9 cellular contexts compared by ENCODE assay signal in the genomic region with DNA sequence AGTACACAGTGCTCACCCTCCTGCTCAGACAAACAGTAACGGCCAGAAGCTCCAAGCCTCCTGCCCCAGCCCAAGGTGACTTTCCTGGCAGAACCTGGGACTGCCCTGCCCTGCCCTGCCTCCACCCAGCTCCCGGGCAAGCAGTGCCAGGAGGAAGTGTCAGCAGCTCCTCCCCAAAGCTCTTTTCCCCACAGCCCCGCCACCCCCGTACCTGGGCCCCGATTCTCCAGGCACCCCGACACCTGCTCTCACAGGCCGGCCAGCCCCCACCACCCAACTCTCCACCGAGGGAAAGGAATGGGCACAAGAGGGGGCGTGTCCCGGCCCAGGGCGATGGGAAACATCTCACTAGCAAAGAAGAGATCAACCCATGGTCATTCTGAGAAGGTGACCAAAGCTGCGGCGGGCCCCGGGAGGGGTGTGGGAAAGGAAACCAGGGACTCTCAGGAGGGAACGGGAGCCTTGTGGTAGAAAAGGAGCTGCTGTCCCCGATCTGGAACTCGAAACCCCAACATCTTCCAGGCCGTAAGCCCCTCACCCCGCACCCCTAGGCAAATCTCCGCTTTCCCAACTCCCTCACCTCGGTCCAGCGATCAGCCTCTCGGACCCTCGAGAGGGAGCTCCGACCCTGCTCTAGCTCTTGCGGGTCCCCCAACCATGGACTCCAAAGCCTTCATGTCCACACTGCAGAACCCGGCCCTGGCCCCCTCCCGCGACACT. TPM values are rescaled to one million over a fixed set of nuclear protein-coding genes. Genes with fewer than 3 reads are reported as not detected.
A peak's percentile ranks its signal among the peaks of the same experiment; 100 is the strongest.
DNase-seq lines count a peak whose midpoint lies in the region; ATAC-seq and TF ChIP-seq lines count a peak whose summit lies in the region.
"Had no signal": no experiment of that assay in that cellular context is flagged by ENCODE, and none has a peak within 500 bp of the region (broad histone marks: within the 10 kb centered on the region; RNA-seq: fewer than 3 reads in every experiment).

No MANE protein-coding gene starts in this region.

- TF ChIP-seq POLR2A in ovary (IDR thresholded peaks at IDR 0.05): no peak

- H3K9me3 ChIP-seq in Panc1 (ENCODE audit: control insufficient read depth, insufficient read depth, low read depth, low read length): no peaks in the 10 kb centered on the region
- no peaks in the 10 kb centered on the region for H3K9me3 ChIP-seq in ovary

- BruUV-seq in Panc1 (replicated peaks; lab: Mats Ljungman, UMichigan): no TSS peak

- TF ChIP-seq EP300 in ovary (IDR thresholded peaks at IDR 0.05): no peak

- DNase-seq in COLO668 (lab: John Stamatoyannopoulos, UW; ENCODE audit: unreplicated experiment) (peak; percentile 24), Panc1 (ENCODE audit: low read depth, low spot score) (no peak), fibroblast of the aortic adventitia (ENCODE audit: low read depth) (no peak), ovary (peak in 4 of 5 donors; percentile 20 to 52 (median 45)), DMS114 treated with DMSO at 0.1 percent for 48 hours (lab: John Stamatoyannopoulos, UW; ENCODE audit: unreplicated experiment) (no peak), NCI-H345 treated with DMSO at 0.1 percent for 48 hours (lab: John Stamatoyannopoulos, UW; ENCODE audit: unreplicated experiment) (no peak)
- no peak for DNase-seq in NK-92 treated with Interleukin-12 subunit alpha and Interleukin-12 subunit beta, amount 100 ng/mL, for 24 hours (lab: John Stamatoyannopoulos, UW)

- peaks cover 74% of the 10 kb centered on the region for H3K4me1 ChIP-seq in Panc1 (ENCODE audit: control insufficient read depth, insufficient read depth, low read length)
- H3K4me1 ChIP-seq in ovary (ENCODE audit: insufficient read depth): peaks cover 42% of the 10 kb centered on the region

- whole genome bisulfite sequencing in ovary, 3 donors: 7% methylated on average over 29 of the region's 29 CpGs

- CTCF ChIA-PET in Panc1 (lab: Charles Lee): interaction anchor here (0.5 to 0.6 kb wide), 2 partner anchors 117 to 129 kb away, joined by 5 to 6 read pairs; no protein-coding TSS in a partner anchor

- no peaks in the 10 kb centered on the region for H3K27me3 ChIP-seq in Panc1 (ENCODE audit: control insufficient read depth, insufficient read depth, low read length)
- no peaks in the 10 kb centered on the region for H3K27me3 ChIP-seq in ovary

- in situ Hi-C loops in Panc1 (cut with HindIII; ENCODE audit: low pct_unique_long_range_greater_than_20kb, low sequenced_read_pairs): no loop called here

- H3K36me3 ChIP-seq in Panc1 (ENCODE audit: control insufficient read depth, insufficient read depth, low read length) (no peaks in the 10 kb centered on the region), ovary (no peaks in the 10 kb centered on the region)

- intact Hi-C loops in Panc1 (cut with micrococcal nuclease; ENCODE audit: unreplicated experiment) (no loop called here), ovary (cut with DNase I) (no loop called here)

- peak overlapping the region; percentile 70 to 78 for H3K4me3 ChIP-seq in Panc1 (ENCODE audit: low read depth in 2 of 2, low read length in 2 of 2)
- peak overlapping the region; percentile 76 for H3K4me3 ChIP-seq in fibroblast of the aortic adventitia (ENCODE audit: low read depth, low read length)
- H3K4me3 ChIP-seq in ovary: peak overlapping the region; percentile 68

- POLR2A ChIA-PET in Panc1 (lab: Charles Lee): interaction anchor here (0.5 to 0.6 kb wide), 2 partner anchors 16 to 17 kb away, joined by 3 to 7 read pairs; no protein-coding TSS in a partner anchor

- ATAC-seq in Panc1 (no peak), HG02798 (IDR thresholded peaks at IDR 0.05; ENCODE audit: poor library complexity, unreplicated experiment) (no peak)

- TF ChIP-seq CTCF in Panc1 (IDR thresholded peaks at IDR 0.05): no peak
- no peak for TF ChIP-seq CTCF in fibroblast of the aortic adventitia (IDR thresholded peaks at IDR 0.05; ENCODE audit: insufficient read depth, low read length)
- TF ChIP-seq CTCF in ovary (IDR thresholded peaks at IDR 0.05): no peak

- H3K27ac ChIP-seq in Panc1 (ENCODE audit: low read length) (peak overlapping the region; percentile 95), ovary (peak overlapping the region; percentile 34 to 53)

RNA-seq across cellular contexts. Expression of gene BCAR1, which starts 1.2 kb away (rescaled TPM):
- 120 TPM for total RNA-seq in Panc1 (2021; ENCODE audit: unreplicated experiment)
- polyA plus RNA-seq in Panc1 (2012; ENCODE audit: insufficient read length): 112 TPM
- 26.9 and 33.4 TPM in 2 replicates for total RNA-seq in fibroblast of the aortic adventitia (ENCODE audit: low replicate concordance)
- 10 to 100 TPM; 22.2 to 90.2 (median 47.4) TPM for total RNA-seq in ovary
- 10 to 100 TPM in 1 of 2 donors, 1 to 10 TPM in 1; 2.4 to 30.3 TPM for polyA plus RNA-seq in ovary

RNA-seq across cellular contexts. Expression of gene CTRB1, which starts 31.5 kb away (rescaled TPM):
- total RNA-seq in Panc1 (2021; ENCODE audit: unreplicated experiment): 2.7 TPM
- not detected for polyA plus RNA-seq in Panc1 (2012; ENCODE audit: insufficient read length)
- not detected in 2 replicates for total RNA-seq in fibroblast of the aortic adventitia (ENCODE audit: low replicate concordance)
- total RNA-seq in ovary: 10 to 100 TPM in 2 of 7 donors, 1 to 10 TPM in 1, under 1 TPM in 2, not detected in 2; 0.67 to 14.7 (median 3.1) TPM
- not detected for polyA plus RNA-seq in ovary
- total RNA-seq: subcutaneous adipose tissue had no signal

RNA-seq across cellular contexts. Expression of gene CTRB2, which starts 43.3 kb away (rescaled TPM):
- 5.0 TPM for total RNA-seq in Panc1 (2021; ENCODE audit: unreplicated experiment)
- polyA plus RNA-seq in Panc1 (2012; ENCODE audit: insufficient read length): not detected
- not detected in 2 replicates for total RNA-seq in fibroblast of the aortic adventitia (ENCODE audit: low replicate concordance)
- 10 to 100 TPM in 2 of 7 donors, 1 to 10 TPM in 1, under 1 TPM in 1, not detected in 3; 0.62 to 28.7 (median 11.6) TPM for total RNA-seq in ovary
- 1 to 10 TPM in 1 of 2 donors, not detected in 1; 1.1 TPM for polyA plus RNA-seq in ovary
- total RNA-seq: subcutaneous adipose tissue had no signal

Comparison
In these comparisons a context has a peak if more than half of its experiments do, and no peak if none do; other contexts are left out.
1. DNase-seq: peak in COLO668 (single experiment) and ovary (4 of 5); none in Panc1 (single experiment), fibroblast of the aortic adventitia (single experiment), NK-92 treated with Interleukin-12 subunit alpha and Interleukin-12 subunit beta, amount 100 ng/mL, for 24 hours (single experiment), DMS114 treated with DMSO at 0.1 percent for 48 hours (single experiment) and NCI-H345 treated with DMSO at 0.1 percent for 48 hours (single experiment).
2. Peak in every context shown above with its lines, with median percentiles within 50 percentile points of each other: H3K4me3 ChIP-seq.